1 cellular context compared by ENCODE assay signal in genomic region chr6:159935065-159935464, GRCh38.
TF ChIP-seq lines count a peak whose summit lies in the region.

No MANE protein-coding gene starts in this region.

TF ChIP-seq in SK-N-SH treated with all-trans-retinoic acid at 6 μM for 48 hours, 23 proteins besides CTCF, POLR2A, EP300 and RAD21 (continued from another document):
- no peak for TF ChIP-seq ZC3H10 (CRISPR knock-in tag; IDR thresholded peaks at IDR 0.05)
- no peak for TF ChIP-seq ZNF8 (CRISPR knock-in tag; IDR thresholded peaks at IDR 0.05)
TF ChIP-seq in SK-N-SH treated with all-trans-retinoic acid at 6 μM for 48 hours: peak in this region for 0.
